In genomic region chr9:114117614-114117995, GRCh38 we compare ENCODE assay signal across 1 cellular context.
A peak's percentile ranks its signal among the peaks of the same experiment; 100 is the strongest.
TF ChIP-seq lines count a peak whose summit lies in the region.

No MANE protein-coding gene starts in this region.

TF ChIP-seq in HepG2, 621 proteins besides CTCF, POLR2A, EP300 and RAD21 (continued from another document and continues in another):
- TF ChIP-seq MLX (CRISPR knock-in tag; IDR thresholded peaks at IDR 0.05) (peak; percentile 57; the same call in 1 of the 2 replicates), HOXA5 (CRISPR knock-in tag; IDR thresholded peaks at IDR 0.05) (no peak), ZBTB21 (CRISPR knock-in tag; IDR thresholded peaks at IDR 0.05) (no peak), SUZ12 (IDR thresholded peaks at IDR 0.05; ENCODE audit: low read depth, low read length) (no peak), THAP7 (CRISPR knock-in tag; IDR thresholded peaks at IDR 0.05) (no peak), TSC22D2 (CRISPR knock-in tag; IDR thresholded peaks at IDR 0.05; ENCODE audit: borderline replicate concordance) (no peak), ZC3H4 (CRISPR knock-in tag; IDR thresholded peaks at IDR 0.05; ENCODE audit: borderline replicate concordance) (no peak), DNMT1 (CRISPR knock-in tag; IDR thresholded peaks at IDR 0.05) (no peak), PHF21A (CRISPR knock-in tag; IDR thresholded peaks at IDR 0.05) (no peak), TARDBP (CRISPR knock-in tag; IDR thresholded peaks at IDR 0.05) (no peak), HOXA3 (CRISPR knock-in tag; IDR thresholded peaks at IDR 0.05) (peak; percentile 48; the same call in 1 of the 2 replicates), GZF1 (CRISPR knock-in tag; IDR thresholded peaks at IDR 0.05) (no peak), JUNB (CRISPR knock-in tag; IDR thresholded peaks at IDR 0.05; ENCODE audit: borderline replicate concordance) (no peak), KLF16 (CRISPR knock-in tag; IDR thresholded peaks at IDR 0.05) (no peak), ATF7 (IDR thresholded peaks at IDR 0.05) (no peak), ATF7 (CRISPR knock-in tag; IDR thresholded peaks at IDR 0.05) (no peak), RNF2 (conservative IDR thresholded peaks at IDR 0.05; ENCODE audit: low read depth) (no peak), ZNF280B (CRISPR knock-in tag; IDR thresholded peaks at IDR 0.05; ENCODE audit: borderline replicate concordance) (no peak), ZNF354B (CRISPR knock-in tag; IDR thresholded peaks at IDR 0.05) (no peak), ZNF207 (IDR thresholded peaks at IDR 0.05; ENCODE audit: borderline replicate concordance) (no peak), MXD3 (CRISPR knock-in tag; IDR thresholded peaks at IDR 0.05) (no peak), ZNF350 (CRISPR knock-in tag; IDR thresholded peaks at IDR 0.05; ENCODE audit: borderline replicate concordance, low read depth) (peak; percentile 40; the same call in 1 of the 2 replicates), BHLHE40 (IDR thresholded peaks at IDR 0.05; ENCODE audit: low read length) (no peak), PAF1 (CRISPR knock-in tag; IDR thresholded peaks at IDR 0.05) (no peak), PHF5A (CRISPR knock-in tag; IDR thresholded peaks at IDR 0.05; ENCODE audit: low read depth, unreplicated experiment) (peak; percentile 16), PTBP1 (IDR thresholded peaks at IDR 0.05; ENCODE audit: low read depth, low read length, poor library complexity, severe bottlenecking) (no peak), ZBTB8A (CRISPR knock-in tag; IDR thresholded peaks at IDR 0.05; ENCODE audit: borderline replicate concordance, low read depth) (0 out of 2 replicates have a peak, but pooled peaks have one; percentile 11), ZMYM3 (CRISPR knock-in tag; IDR thresholded peaks at IDR 0.05) (peak; percentile 59), RXRB (CRISPR knock-in tag; IDR thresholded peaks at IDR 0.05; ENCODE audit: borderline replicate concordance) (peak; percentile 47; the same call in 1 of the 2 replicates), MEF2D (CRISPR knock-in tag; IDR thresholded peaks at IDR 0.05) (no peak; the same call in 1 of the 2 replicates), TBL1XR1 (IDR thresholded peaks at IDR 0.05; ENCODE audit: borderline replicate concordance, low read length, partially characterized antibody) (no peak), EED (CRISPR knock-in tag; IDR thresholded peaks at IDR 0.05) (no peak), NFIB (CRISPR knock-in tag; IDR thresholded peaks at IDR 0.05; ENCODE audit: borderline replicate concordance) (no peak), RELA (CRISPR knock-in tag; IDR thresholded peaks at IDR 0.05) (0 out of 2 replicates have a peak, but pooled peaks have one; percentile 61), TRIM24 (CRISPR knock-in tag; IDR thresholded peaks at IDR 0.05) (no peak), PAX8 (CRISPR knock-in tag; IDR thresholded peaks at IDR 0.05; ENCODE audit: borderline replicate concordance) (no peak), SP1 (IDR thresholded peaks at IDR 0.05) (no peak), SP1 (CRISPR knock-in tag; IDR thresholded peaks at IDR 0.05) (no peak)
- TF ChIP-seq, protein P1, sequence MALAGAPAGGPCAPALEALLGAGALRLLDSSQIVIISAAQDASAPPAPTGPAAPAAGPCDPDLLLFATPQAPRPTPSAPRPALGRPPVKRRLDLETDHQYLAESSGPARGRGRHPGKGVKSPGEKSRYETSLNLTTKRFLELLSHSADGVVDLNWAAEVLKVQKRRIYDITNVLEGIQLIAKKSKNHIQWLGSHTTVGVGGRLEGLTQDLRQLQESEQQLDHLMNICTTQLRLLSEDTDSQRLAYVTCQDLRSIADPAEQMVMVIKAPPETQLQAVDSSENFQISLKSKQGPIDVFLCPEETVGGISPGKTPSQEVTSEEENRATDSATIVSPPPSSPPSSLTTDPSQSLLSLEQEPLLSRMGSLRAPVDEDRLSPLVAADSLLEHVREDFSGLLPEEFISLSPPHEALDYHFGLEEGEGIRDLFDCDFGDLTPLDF (CRISPR knock-in tag; IDR thresholded peaks at IDR 0.05): no peak
- TF ChIP-seq, protein P2, sequence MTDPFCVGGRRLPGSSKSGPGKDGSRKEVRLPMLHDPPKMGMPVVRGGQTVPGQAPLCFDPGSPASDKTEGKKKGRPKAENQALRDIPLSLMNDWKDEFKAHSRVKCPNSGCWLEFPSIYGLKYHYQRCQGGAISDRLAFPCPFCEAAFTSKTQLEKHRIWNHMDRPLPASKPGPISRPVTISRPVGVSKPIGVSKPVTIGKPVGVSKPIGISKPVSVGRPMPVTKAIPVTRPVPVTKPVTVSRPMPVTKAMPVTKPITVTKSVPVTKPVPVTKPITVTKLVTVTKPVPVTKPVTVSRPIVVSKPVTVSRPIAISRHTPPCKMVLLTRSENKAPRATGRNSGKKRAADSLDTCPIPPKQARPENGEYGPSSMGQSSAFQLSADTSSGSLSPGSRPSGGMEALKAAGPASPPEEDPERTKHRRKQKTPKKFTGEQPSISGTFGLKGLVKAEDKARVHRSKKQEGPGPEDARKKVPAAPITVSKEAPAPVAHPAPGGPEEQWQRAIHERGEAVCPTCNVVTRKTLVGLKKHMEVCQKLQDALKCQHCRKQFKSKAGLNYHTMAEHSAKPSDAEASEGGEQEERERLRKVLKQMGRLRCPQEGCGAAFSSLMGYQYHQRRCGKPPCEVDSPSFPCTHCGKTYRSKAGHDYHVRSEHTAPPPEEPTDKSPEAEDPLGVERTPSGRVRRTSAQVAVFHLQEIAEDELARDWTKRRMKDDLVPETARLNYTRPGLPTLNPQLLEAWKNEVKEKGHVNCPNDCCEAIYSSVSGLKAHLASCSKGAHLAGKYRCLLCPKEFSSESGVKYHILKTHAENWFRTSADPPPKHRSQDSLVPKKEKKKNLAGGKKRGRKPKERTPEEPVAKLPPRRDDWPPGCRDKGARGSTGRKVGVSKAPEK (CRISPR knock-in tag; IDR thresholded peaks at IDR 0.05; ENCODE audit: borderline replicate concordance): no peak; the same call in 1 of the 2 replicates
- TF ChIP-seq, protein P3, sequence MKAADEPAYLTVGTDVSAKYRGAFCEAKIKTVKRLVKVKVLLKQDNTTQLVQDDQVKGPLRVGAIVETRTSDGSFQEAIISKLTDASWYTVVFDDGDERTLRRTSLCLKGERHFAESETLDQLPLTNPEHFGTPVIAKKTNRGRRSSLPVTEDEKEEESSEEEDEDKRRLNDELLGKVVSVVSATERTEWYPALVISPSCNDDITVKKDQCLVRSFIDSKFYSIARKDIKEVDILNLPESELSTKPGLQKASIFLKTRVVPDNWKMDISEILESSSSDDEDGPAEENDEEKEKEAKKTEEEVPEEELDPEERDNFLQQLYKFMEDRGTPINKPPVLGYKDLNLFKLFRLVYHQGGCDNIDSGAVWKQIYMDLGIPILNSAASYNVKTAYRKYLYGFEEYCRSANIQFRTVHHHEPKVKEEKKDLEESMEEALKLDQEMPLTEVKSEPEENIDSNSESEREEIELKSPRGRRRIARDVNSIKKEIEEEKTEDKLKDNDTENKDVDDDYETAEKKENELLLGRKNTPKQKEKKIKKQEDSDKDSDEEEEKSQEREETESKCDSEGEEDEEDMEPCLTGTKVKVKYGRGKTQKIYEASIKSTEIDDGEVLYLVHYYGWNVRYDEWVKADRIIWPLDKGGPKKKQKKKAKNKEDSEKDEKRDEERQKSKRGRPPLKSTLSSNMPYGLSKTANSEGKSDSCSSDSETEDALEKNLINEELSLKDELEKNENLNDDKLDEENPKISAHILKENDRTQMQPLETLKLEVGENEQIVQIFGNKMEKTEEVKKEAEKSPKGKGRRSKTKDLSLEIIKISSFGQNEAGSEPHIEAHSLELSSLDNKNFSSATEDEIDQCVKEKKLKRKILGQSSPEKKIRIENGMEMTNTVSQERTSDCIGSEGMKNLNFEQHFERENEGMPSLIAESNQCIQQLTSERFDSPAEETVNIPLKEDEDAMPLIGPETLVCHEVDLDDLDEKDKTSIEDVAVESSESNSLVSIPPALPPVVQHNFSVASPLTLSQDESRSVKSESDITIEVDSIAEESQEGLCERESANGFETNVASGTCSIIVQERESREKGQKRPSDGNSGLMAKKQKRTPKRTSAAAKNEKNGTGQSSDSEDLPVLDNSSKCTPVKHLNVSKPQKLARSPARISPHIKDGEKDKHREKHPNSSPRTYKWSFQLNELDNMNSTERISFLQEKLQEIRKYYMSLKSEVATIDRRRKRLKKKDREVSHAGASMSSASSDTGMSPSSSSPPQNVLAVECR (CRISPR knock-in tag; IDR thresholded peaks at IDR 0.05; ENCODE audit: borderline replicate concordance): no peak
- TF ChIP-seq, protein P4, sequence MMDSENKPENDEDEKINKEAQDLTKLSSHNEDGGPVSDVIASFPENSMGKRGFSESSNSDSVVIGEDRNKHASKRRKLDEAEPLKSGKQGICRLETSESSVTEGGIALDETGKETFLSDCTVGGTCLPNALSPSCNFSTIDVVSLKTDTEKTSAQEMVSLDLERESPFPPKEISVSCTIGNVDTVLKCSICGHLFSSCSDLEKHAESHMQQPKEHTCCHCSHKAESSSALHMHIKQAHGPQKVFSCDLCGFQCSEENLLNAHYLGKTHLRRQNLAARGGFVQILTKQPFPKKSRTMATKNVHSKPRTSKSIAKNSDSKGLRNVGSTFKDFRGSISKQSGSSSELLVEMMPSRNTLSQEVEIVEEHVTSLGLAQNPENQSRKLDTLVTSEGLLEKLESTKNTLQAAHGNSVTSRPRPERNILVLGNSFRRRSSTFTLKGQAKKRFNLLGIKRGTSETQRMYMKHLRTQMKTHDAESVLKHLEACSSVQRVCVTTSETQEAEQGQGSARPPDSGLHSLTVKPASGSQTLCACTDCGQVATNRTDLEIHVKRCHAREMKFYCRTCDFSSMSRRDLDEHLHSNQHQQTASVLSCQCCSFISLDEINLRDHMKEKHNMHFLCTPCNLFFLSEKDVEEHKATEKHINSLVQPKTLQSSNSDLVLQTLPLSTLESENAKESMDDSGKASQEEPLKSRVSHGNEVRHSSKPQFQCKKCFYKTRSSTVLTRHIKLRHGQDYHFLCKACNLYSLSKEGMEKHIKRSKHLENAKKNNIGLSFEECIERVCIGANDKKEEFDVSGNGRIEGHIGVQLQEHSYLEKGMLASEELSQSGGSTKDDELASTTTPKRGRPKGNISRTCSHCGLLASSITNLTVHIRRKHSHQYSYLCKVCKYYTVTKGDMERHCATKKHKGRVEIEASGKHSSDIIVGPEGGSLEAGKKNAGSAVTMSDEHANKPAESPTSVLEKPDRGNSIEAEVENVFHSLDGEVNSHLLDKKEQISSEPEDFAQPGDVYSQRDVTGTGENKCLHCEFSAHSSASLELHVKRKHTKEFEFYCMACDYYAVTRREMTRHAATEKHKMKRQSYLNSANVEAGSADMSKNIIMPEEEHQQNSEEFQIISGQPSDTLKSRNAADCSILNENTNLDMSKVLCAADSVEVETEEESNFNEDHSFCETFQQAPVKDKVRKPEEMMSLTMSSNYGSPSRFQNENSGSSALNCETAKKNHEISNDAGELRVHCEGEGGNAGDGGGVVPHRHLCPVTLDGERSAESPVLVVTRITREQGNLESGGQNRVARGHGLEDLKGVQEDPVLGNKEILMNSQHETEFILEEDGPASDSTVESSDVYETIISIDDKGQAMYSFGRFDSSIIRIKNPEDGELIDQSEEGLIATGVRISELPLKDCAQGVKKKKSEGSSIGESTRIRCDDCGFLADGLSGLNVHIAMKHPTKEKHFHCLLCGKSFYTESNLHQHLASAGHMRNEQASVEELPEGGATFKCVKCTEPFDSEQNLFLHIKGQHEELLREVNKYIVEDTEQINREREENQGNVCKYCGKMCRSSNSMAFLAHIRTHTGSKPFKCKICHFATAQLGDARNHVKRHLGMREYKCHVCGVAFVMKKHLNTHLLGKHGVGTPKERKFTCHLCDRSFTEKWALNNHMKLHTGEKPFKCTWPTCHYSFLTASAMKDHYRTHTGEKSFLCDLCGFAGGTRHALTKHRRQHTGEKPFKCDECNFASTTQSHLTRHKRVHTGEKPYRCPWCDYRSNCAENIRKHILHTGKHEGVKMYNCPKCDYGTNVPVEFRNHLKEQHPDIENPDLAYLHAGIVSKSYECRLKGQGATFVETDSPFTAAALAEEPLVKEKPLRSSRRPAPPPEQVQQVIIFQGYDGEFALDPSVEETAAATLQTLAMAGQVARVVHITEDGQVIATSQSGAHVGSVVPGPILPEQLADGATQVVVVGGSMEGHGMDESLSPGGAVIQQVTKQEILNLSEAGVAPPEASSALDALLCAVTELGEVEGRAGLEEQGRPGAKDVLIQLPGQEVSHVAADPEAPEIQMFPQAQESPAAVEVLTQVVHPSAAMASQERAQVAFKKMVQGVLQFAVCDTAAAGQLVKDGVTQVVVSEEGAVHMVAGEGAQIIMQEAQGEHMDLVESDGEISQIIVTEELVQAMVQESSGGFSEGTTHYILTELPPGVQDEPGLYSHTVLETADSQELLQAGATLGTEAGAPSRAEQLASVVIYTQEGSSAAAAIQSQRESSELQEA (CRISPR knock-in tag; IDR thresholded peaks at IDR 0.05; ENCODE audit: not compliant biosample characterization): no peak
